Comparison of ENCODE assay signal across 12 cellular contexts in the genomic region with DNA sequence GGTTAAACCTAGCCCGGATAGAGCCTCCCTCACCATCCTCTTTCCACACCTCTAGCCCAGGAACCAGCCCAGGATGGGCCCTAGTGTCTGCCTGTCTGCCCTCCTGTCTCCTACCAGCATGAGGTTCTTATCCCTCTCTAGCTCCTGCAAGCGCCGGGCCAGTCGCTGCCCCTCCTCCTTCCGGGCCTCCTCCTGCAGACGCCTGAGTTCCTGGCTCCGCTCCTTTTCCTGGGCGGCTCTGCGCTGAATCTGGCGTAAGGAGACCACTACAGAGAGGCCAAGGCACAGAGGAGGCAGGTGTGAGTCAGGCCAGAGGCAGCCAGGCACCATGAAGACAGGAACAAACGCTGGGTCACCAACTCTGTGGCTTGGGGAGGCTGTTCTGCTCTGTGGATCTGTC. TPM values are rescaled to one million over a fixed set of nuclear protein-coding genes. Genes with fewer than 3 reads are reported as not detected.
DNase-seq lines count a peak whose midpoint lies in the region; ATAC-seq, FAIRE-seq and TF ChIP-seq lines count a peak whose summit lies in the region.
"Had no signal": no experiment of that assay in that cellular context is flagged by ENCODE, and none has a peak within 500 bp of the region (broad histone marks: within the 10 kb centered on the region; RNA-seq: fewer than 3 reads in every experiment).

No MANE protein-coding gene starts in this region.

- 0 out of 2 replicates have a peak overlapping the region, but pooled peaks have one; percentile 23 for H3K4ac ChIP-seq in IMR-90 (ENCODE audit: low read depth, low read length)

- peak overlapping the region; percentile 39 for H2BK120ac ChIP-seq in IMR-90 (ENCODE audit: low read depth, low read length)

- no peaks in the 10 kb centered on the region for H3K9me3 ChIP-seq in IMR-90 (ENCODE audit: control insufficient read depth, insufficient read depth, low read length)
- no peaks in the 10 kb centered on the region for H3K9me3 ChIP-seq in thoracic aorta

- H3K4me1 ChIP-seq in IMR-90 (ENCODE audit: control insufficient read depth, insufficient read depth, low read length) (peaks cover 13% of the 10 kb centered on the region), thoracic aorta (ENCODE audit: control insufficient read depth in 1 of 2, low read depth in 2 of 2) (peaks cover 9 to 12% of the 10 kb centered on the region in 2 donors)

- no peak for TF ChIP-seq RAD21 in IMR-90 (IDR thresholded peaks at IDR 0.05; ENCODE audit: low read length)

- intact Hi-C loops in IMR-90 (cut with micrococcal nuclease), result no loop called here

- dilution Hi-C loops in IMR-90 (cut with HindIII; ENCODE audit: low sequenced_read_pairs, unreplicated experiment), result no loop called here

- no peak overlapping the region for H3K18ac ChIP-seq in IMR-90 (ENCODE audit: low read depth, low read length)

- no peak overlapping the region for H3K4me3 ChIP-seq in IMR-90 (ENCODE audit: insufficient read depth, low read depth, low read length)
- H3K4me3 ChIP-seq in thoracic aorta, result no peak overlapping the region

- H3K27ac ChIP-seq in IMR-90 (ENCODE audit: insufficient read depth, low read length) (no peak overlapping the region), thoracic aorta (peak overlapping the region; percentile 70 to 86)

- no peak for FAIRE-seq in GM12892 (lab: Jason Lieb, UNC)

- H2BK15ac ChIP-seq in IMR-90 (ENCODE audit: low read depth, low read length), result no peak overlapping the region; the same call in 2 of the 3 replicates

- H3K36me3 ChIP-seq in IMR-90 (ENCODE audit: control insufficient read depth, insufficient read depth, low read length), result peaks cover 20% of the 10 kb centered on the region
- peaks cover 7% of the 10 kb centered on the region for H3K36me3 ChIP-seq in thoracic aorta

- in situ Hi-C loops in IMR-90 (cut with MboI; ENCODE audit: low sequenced_read_pairs), result no loop called here

- peak; percentile 87 for ATAC-seq in IMR-90 (ENCODE audit: low read depth)
- ATAC-seq in thoracic aorta (ENCODE audit: insufficient number of reproducible peaks, low FRiP score, low read depth), result peak; percentile 76
- ATAC-seq in GM18517 (IDR thresholded peaks at IDR 0.05; ENCODE audit: unreplicated experiment), result no peak

- no TSS peak for BruUV-seq in IMR-90 (replicated peaks; lab: Mats Ljungman, UMichigan)

- no CpG with 5 or more reads among the region's 11 CpGs for WGBS in IMR-90 (ENCODE audit: extremely low coverage in 2 of 2, insufficient read length in 1 of 2), 2 experiments

- peak overlapping the region; percentile 53 for H2AFZ ChIP-seq in IMR-90 (replicated peaks; ENCODE audit: low read length, poor library complexity)

- H2BK20ac ChIP-seq in IMR-90 (ENCODE audit: low read depth, low read length), result no peak overlapping the region

- H4K5ac ChIP-seq in IMR-90 (ENCODE audit: low read depth, low read length), result no peak overlapping the region

- no peak overlapping the region for H3K4me2 ChIP-seq in IMR-90 (ENCODE audit: low read depth, low read length)

- peak overlapping the region; percentile 26 for H2BK5ac ChIP-seq in IMR-90 (ENCODE audit: low read depth, low read length, poor library complexity, severe bottlenecking)

- POLR2A ChIA-PET in IMR-90 (lab: Charles Lee; ENCODE audit: unreplicated experiment), result interaction anchor here (0.5 kb wide), 1 partner anchor 59 kb away, joined by 3 read pairs; no protein-coding TSS in a partner anchor

- DNase-seq in IMR-90, result peak; percentile 78
- peak; percentile 37 for DNase-seq in dermis blood vessel endothelial cell
- peak; percentile 97 for DNase-seq in islet precursor cell
- peak; percentile 57 for DNase-seq in thoracic aorta (ENCODE audit: low spot score)
- DNase-seq in GM12892 (ENCODE audit: insufficient read length), result no peak
- no peak for DNase-seq in NCI-H1105 (lab: John Stamatoyannopoulos, UW)
- no peak for DNase-seq in NCI-H146 (lab: John Stamatoyannopoulos, UW)
- DNase-seq: activated CD4-positive, alpha-beta memory T cell treated with anti-CD3 and anti-CD28 coated beads for 36 hours; caudate nucleus; immature natural killer cell; NCI-H1436 had no signal

- H3K27me3 ChIP-seq in IMR-90 (ENCODE audit: control insufficient read depth, insufficient read depth, low read length) (no peaks in the 10 kb centered on the region), thoracic aorta (replicated peaks; ENCODE audit: insufficient read depth) (no peaks in the 10 kb centered on the region)

- peaks cover 15% of the 10 kb centered on the region for H3K9me1 ChIP-seq in IMR-90 (ENCODE audit: insufficient read depth, low read length)

- H2AK5ac ChIP-seq in IMR-90 (ENCODE audit: low read depth, low read length), result no peak overlapping the region

- no peaks in the 10 kb centered on the region; the same call in 1 of the 2 replicates for H4K20me1 ChIP-seq in IMR-90 (ENCODE audit: insufficient read depth, low read length)

- TF ChIP-seq POLR2A in IMR-90 (IDR thresholded peaks at IDR 0.05; ENCODE audit: low read depth, low read length) (no peak), GM12892 (IDR thresholded peaks at IDR 0.05; ENCODE audit: low read depth, low read length) (no peak)

- TF ChIP-seq CTCF in IMR-90 (conservative IDR thresholded peaks at IDR 0.05; ENCODE audit: low read depth, low read length) (no peak), thoracic aorta (IDR thresholded peaks at IDR 0.05) (no peak)

- peak overlapping the region; percentile 7 for H2AK9ac ChIP-seq in IMR-90 (replicated peaks; ENCODE audit: low read depth, low read length, poor library complexity)

- H4K91ac ChIP-seq in IMR-90 (ENCODE audit: insufficient read depth, low read depth, low read length), result no peak overlapping the region; the same call in 1 of the 2 replicates

- H4K8ac ChIP-seq in IMR-90 (ENCODE audit: low read depth in 2 of 2, low read length in 2 of 2), result peak overlapping the region in 1 of 2 experiments; percentile 37; a peak in 1 of 4 replicates

- H3K79me1 ChIP-seq in IMR-90 (ENCODE audit: low read depth in 1 of 2, low read length in 2 of 2), result no peaks in the 10 kb centered on the region

- H3K14ac ChIP-seq in IMR-90 (replicated peaks; ENCODE audit: low read depth, low read length), result peak overlapping the region; percentile 37; the same call in 1 of the 2 replicates

- H3K56ac ChIP-seq in IMR-90 (ENCODE audit: extremely low read depth, insufficient read depth, low read length), result no peak overlapping the region

- no peak overlapping the region for H3K23ac ChIP-seq in IMR-90 (ENCODE audit: low read depth, low read length)

- H3K9ac ChIP-seq in IMR-90 (ENCODE audit: low read depth, low read length), result 0 out of 2 replicates have a peak overlapping the region, but pooled peaks have one; percentile 6

- CTCF ChIA-PET in IMR-90 (lab: Yijun Ruan, JAX), result interaction anchor here (0.9 kb wide), 1 partner anchor 223 kb away, joined by 3 read pairs; no protein-coding TSS in a partner anchor

TF ChIP-seq in IMR-90, 13 proteins besides CTCF, POLR2A, EP300 and RAD21:
- TF ChIP-seq NFE2L2 (IDR thresholded peaks at IDR 0.05; ENCODE audit: low read depth, low read length) (no peak), MAFK (IDR thresholded peaks at IDR 0.05; ENCODE audit: low read depth, low read length) (no peak), BHLHE40 (IDR thresholded peaks at IDR 0.05; ENCODE audit: low read depth, low read length) (0 out of 2 replicates have a peak, but pooled peaks have one; percentile 6), CHD1 (IDR thresholded peaks at IDR 0.05; ENCODE audit: low read depth, low read length) (no peak), CEBPB (IDR thresholded peaks at IDR 0.05; ENCODE audit: low read depth, low read length) (peak; percentile 58; the same call in 1 of the 2 replicates)

RNA-seq across cellular contexts. Expression of gene PSORS1C2, which starts 4.3 kb away (rescaled TPM):
- total RNA-seq in IMR-90 (2012; rRNA removed) (not detected in 2 replicates), dermis blood vessel endothelial cell (not detected in 2 replicates), thoracic aorta (not detected)
- polyA plus RNA-seq in IMR-90 (2012; rRNA removed), result not detected in 2 replicates
- not detected in 2 replicates for polyA plus RNA-seq in IMR-90 (2012; cell fraction: cytosol; rRNA removed)
- polyA plus RNA-seq in IMR-90 (2012; cell fraction: nucleus; rRNA removed; ENCODE audit: low replicate concordance), result 0.09 TPM in 1 of 2 replicates, not detected in the other
- not detected for polyA plus RNA-seq in GM12892 (2012; ENCODE audit: missing spikeins)
- total RNA-seq: activated CD4-positive, alpha-beta memory T cell treated with anti-CD3 and anti-CD28 coated beads for 36 hours had no signal
- polyA plus RNA-seq: immature natural killer cell had no signal

RNA-seq across cellular contexts. Expression of gene CCHCR1, which starts 14.5 kb away (rescaled TPM):
- total RNA-seq in IMR-90 (2012; rRNA removed) (16.1 and 22.0 TPM in 2 replicates), dermis blood vessel endothelial cell (12.3 and 18.1 TPM in 2 replicates), thoracic aorta (10 to 100 TPM; 11.1 to 31.6 TPM)
- 13.1 and 14.2 TPM in 2 replicates for polyA plus RNA-seq in IMR-90 (2012; rRNA removed)
- polyA plus RNA-seq in IMR-90 (2012; cell fraction: cytosol; rRNA removed), result 7.8 and 11.6 TPM in 2 replicates
- 45.9 and 57.1 TPM in 2 replicates for polyA plus RNA-seq in IMR-90 (2012; cell fraction: nucleus; rRNA removed; ENCODE audit: low replicate concordance)
- polyA plus RNA-seq in GM12892 (2012; ENCODE audit: missing spikeins), result 38.9 TPM

RNA-seq across cellular contexts. Expression of gene TCF19, which starts 15.2 kb away (rescaled TPM):
- total RNA-seq in IMR-90 (2012; rRNA removed) (14.2 and 14.4 TPM in 2 replicates), dermis blood vessel endothelial cell (15.8 and 39.1 TPM in 2 replicates), thoracic aorta (10 to 100 TPM in 1 of 2 donors, 1 to 10 TPM in 1; 1.6 to 15.7 TPM)
- polyA plus RNA-seq in IMR-90 (2012; rRNA removed), result 13.1 and 15.1 TPM in 2 replicates
- 10.2 and 10.6 TPM in 2 replicates for polyA plus RNA-seq in IMR-90 (2012; cell fraction: cytosol; rRNA removed)
- 9.1 and 19.5 TPM in 2 replicates for polyA plus RNA-seq in IMR-90 (2012; cell fraction: nucleus; rRNA removed; ENCODE audit: low replicate concordance)
- polyA plus RNA-seq in GM12892 (2012; ENCODE audit: missing spikeins), result 43.0 TPM

RNA-seq across cellular contexts. Expression of gene CDSN, which starts 22.9 kb away (rescaled TPM):
- not detected in 2 replicates for total RNA-seq in IMR-90 (2012; rRNA removed)
- polyA plus RNA-seq in IMR-90 (2012; rRNA removed), result not detected in 2 replicates
- polyA plus RNA-seq in IMR-90 (2012; cell fraction: cytosol; rRNA removed), result not detected in 2 replicates
- not detected in 2 replicates for polyA plus RNA-seq in IMR-90 (2012; cell fraction: nucleus; rRNA removed; ENCODE audit: low replicate concordance)
- not detected in 2 replicates for total RNA-seq in dermis blood vessel endothelial cell
- 1 to 10 TPM in 1 of 2 donors, under 1 TPM in 1; 0.28 to 1.6 TPM for total RNA-seq in thoracic aorta
- polyA plus RNA-seq in GM12892 (2012; ENCODE audit: missing spikeins), result not detected
- total RNA-seq: activated CD4-positive, alpha-beta memory T cell treated with anti-CD3 and anti-CD28 coated beads for 36 hours had no signal
- polyA plus RNA-seq: immature natural killer cell had no signal

RNA-seq across cellular contexts. Expression of gene POU5F1, which starts 27.3 kb away (rescaled TPM):
- not detected in 2 replicates for total RNA-seq in IMR-90 (2012; rRNA removed)
- polyA plus RNA-seq in IMR-90 (2012; rRNA removed), result not detected in 2 replicates
- polyA plus RNA-seq in IMR-90 (2012; cell fraction: cytosol; rRNA removed), result not detected in 2 replicates
- polyA plus RNA-seq in IMR-90 (2012; cell fraction: nucleus; rRNA removed; ENCODE audit: low replicate concordance), result 0.28 TPM in 1 of 2 replicates, not detected in the other
- 0.68 TPM in 1 of 2 replicates, not detected in the other for total RNA-seq in dermis blood vessel endothelial cell
- total RNA-seq in thoracic aorta, result 10 to 100 TPM in 1 of 2 donors, 1 to 10 TPM in 1; 4.0 to 12.9 TPM
- 4.1 TPM for polyA plus RNA-seq in GM12892 (2012; ENCODE audit: missing spikeins)

Comparison
In these comparisons a context has a peak if more than half of its experiments do, and no peak if none do; other contexts are left out.
1. DNase-seq: peak in IMR-90 (single experiment), dermis blood vessel endothelial cell (single experiment), islet precursor cell (single experiment) and thoracic aorta (single experiment); none in GM12892 (single experiment), NCI-H1105 (single experiment) and NCI-H146 (single experiment).